In genomic region chr21:28540514-28540913, GRCh38 we compare ENCODE assay signal across 21 cellular contexts.
A peak's percentile ranks its signal among the peaks of the same experiment; 100 is the strongest.
DNase-seq lines count a peak whose midpoint lies in the region; ATAC-seq, FAIRE-seq and TF ChIP-seq lines count a peak whose summit lies in the region.
"Had no signal": no experiment of that assay in that cellular context is flagged by ENCODE, and none has a peak within 500 bp of the region (broad histone marks: within the 10 kb centered on the region; RNA-seq: fewer than 3 reads in every experiment).

No MANE protein-coding gene starts in this region.

- no peak overlapping the region for H3K4me2 ChIP-seq in keratinocyte (ENCODE audit: control insufficient read depth, extremely low read depth, insufficient read depth, low read depth, low read length)
- H3K4me2 ChIP-seq: KMS-11 had no signal

- no peaks in the 10 kb centered on the region for H3K79me2 ChIP-seq in keratinocyte (ENCODE audit: control insufficient read depth, insufficient read depth, low read length)

- peak; percentile 47; the same call in 2 of the 3 replicates for ATAC-seq in RWPE2 (ENCODE audit: low read depth)
- ATAC-seq in GM18505 (IDR thresholded peaks at IDR 0.05; ENCODE audit: unreplicated experiment), result no peak
- ATAC-seq: CD8-positive, alpha-beta T cell; left lobe of liver; mucosa of descending colon had no signal

- peak overlapping the region; percentile 95 for H3K27ac ChIP-seq in RWPE2 (ENCODE audit: poor library complexity, severe bottlenecking)
- no peak overlapping the region for H3K27ac ChIP-seq in keratinocyte (ENCODE audit: control insufficient read depth, insufficient read depth, low read length)
- H3K27ac ChIP-seq: KMS-11, suprapubic skin had no signal

- POLR2A ChIA-PET in BJ (lab: Charles Lee), result no interaction called here

- CTCF ChIA-PET in BJ (lab: Yijun Ruan, JAX), result interaction anchor here (0.8 to 1.5 kb wide), 4 partner anchors 10 to 1692 kb away, joined by 3 read pairs; no protein-coding TSS in a partner anchor

- no peak for TF ChIP-seq POLR2A in GM18505 (IDR thresholded peaks at IDR 0.05; ENCODE audit: borderline replicate concordance, extremely low read depth, insufficient read depth, insufficient read length)

- H3K4me3 ChIP-seq in BJ (ENCODE audit: low read depth, low read length) (no peak overlapping the region), RWPE2 (ENCODE audit: severe bottlenecking) (no peak overlapping the region), keratinocyte (ENCODE audit: control insufficient read depth in 2 of 3, extremely low read depth in 1 of 3, insufficient read depth in 2 of 3, low read depth in 1 of 3, low read length in 3 of 3) (no peak overlapping the region)
- H3K4me3 ChIP-seq: mucosa of descending colon, suprapubic skin had no signal

- H3K27me3 ChIP-seq in BJ (ENCODE audit: control insufficient read depth, insufficient read depth, low read length) (no peaks in the 10 kb centered on the region), RWPE2 (ENCODE audit: insufficient read depth, poor library complexity, severe bottlenecking) (no peaks in the 10 kb centered on the region), keratinocyte (ENCODE audit: control insufficient read depth, extremely low read depth, insufficient read depth, low read length) (no peaks in the 10 kb centered on the region)
- H3K27me3 ChIP-seq: suprapubic skin had no signal

- H3K9ac ChIP-seq in keratinocyte (ENCODE audit: control insufficient read depth, extremely low read depth, insufficient read depth, low read length), result no peak overlapping the region
- H3K9ac ChIP-seq: KMS-11 had no signal

- H3K9me3 ChIP-seq in RWPE2 (ENCODE audit: severe bottlenecking) (no peaks in the 10 kb centered on the region), keratinocyte (ENCODE audit: control insufficient read depth, low read depth, low read length) (no peaks in the 10 kb centered on the region)
- H3K9me3 ChIP-seq: mucosa of descending colon, suprapubic skin had no signal

- H3K36me3 ChIP-seq in BJ (ENCODE audit: control insufficient read depth, insufficient read depth, low read length) (no peaks in the 10 kb centered on the region), RWPE2 (ENCODE audit: low read depth) (no peaks in the 10 kb centered on the region), keratinocyte (ENCODE audit: control insufficient read depth in 2 of 2, extremely low read depth in 1 of 2, insufficient read depth in 2 of 2, low read length in 2 of 2) (no peaks in the 10 kb centered on the region)
- H3K36me3 ChIP-seq: suprapubic skin had no signal

- H3K4me1 ChIP-seq in RWPE2 (ENCODE audit: insufficient read depth, poor library complexity, severe bottlenecking) (peaks cover 44% of the 10 kb centered on the region), keratinocyte (ENCODE audit: control insufficient read depth, extremely low read depth, insufficient read depth, low read length) (peaks cover 25% of the 10 kb centered on the region)
- H3K4me1 ChIP-seq: suprapubic skin had no signal

- H4K20me1 ChIP-seq in keratinocyte (ENCODE audit: control insufficient read depth, extremely low read depth, insufficient read depth, low read length), result no peaks in the 10 kb centered on the region

- peak; percentile 48 for FAIRE-seq in keratinocyte (lab: Jason Lieb, UNC)

- DNase-seq in BJ (ENCODE audit: low read depth) (peak; percentile 55), RWPE2 (ENCODE audit: low spot score) (no peak), dedifferentiated amniotic fluid mesenchymal stem cell (ENCODE audit: extremely low spot score) (peak; percentile 43), keratinocyte (ENCODE audit: low read depth, low spot score) (no peak), DMS153 (lab: John Stamatoyannopoulos, UW) (no peak), NCI-H2081 (lab: John Stamatoyannopoulos, UW) (no peak)
- DNase-seq in stimulated activated CD8-positive, alpha-beta memory T cell treated with anti-CD3 and anti-CD28 coated beads, Interleukin-4, amount 100 ng/mL, for 48 hours, result no peak
- DNase-seq: activated CD4-positive, alpha-beta T cell treated with anti-CD3 and anti-CD28 coated beads, Interleukin-2, amount 50 U/mL, for 48 hours; activated T-cell treated with anti-CD3 and anti-CD28 coated beads for 4 hours; CD8-positive, alpha-beta T cell; DMS79 treated with DMSO at 0.1 percent for 48 hours; mucosa of descending colon; NCI-H1092; NCI-H2081 treated with DMSO at 0.1 percent for 48 hours; NCI-H524; SHP77; T-helper 1 cell had no signal

- TF ChIP-seq CTCF in BJ (IDR thresholded peaks at IDR 0.05; ENCODE audit: insufficient read depth, low read depth, low read length) (no peak), RWPE2 (IDR thresholded peaks at IDR 0.05; ENCODE audit: poor library complexity, severe bottlenecking) (no peak), keratinocyte (optimal IDR thresholded peaks at IDR 0.05 in 1 of 3, IDR thresholded peaks at IDR 0.05 in 1 of 3, conservative IDR thresholded peaks at IDR 0.05 in 1 of 3; ENCODE audit: extremely low read depth in 1 of 3, insufficient read depth in 2 of 3, low read length in 3 of 3) (no peak)

- no peaks in the 10 kb centered on the region for H3K9me1 ChIP-seq in keratinocyte (ENCODE audit: control insufficient read depth, extremely low read depth, insufficient read depth, low read length)

- dilution Hi-C loops in keratinocyte (cut with MboI; ENCODE audit: extremely low pct_ligation_motif_present, low sequenced_read_pairs), result no loop called here

- H2AFZ ChIP-seq in keratinocyte (ENCODE audit: control insufficient read depth, low read length), result no peak overlapping the region

Comparison
In these comparisons a context has a peak if more than half of its experiments do, and no peak if none do; other contexts are left out.
1. DNase-seq: peak in BJ (single experiment) and dedifferentiated amniotic fluid mesenchymal stem cell (single experiment); none in RWPE2 (single experiment), keratinocyte (single experiment), DMS153 (single experiment), stimulated activated CD8-positive, alpha-beta memory T cell treated with anti-CD3 and anti-CD28 coated beads, Interleukin-4, amount 100 ng/mL, for 48 hours (single experiment) and NCI-H2081 (0 of 2).